Comparison of ENCODE assay signal across 15 cellular contexts in the genomic region with DNA sequence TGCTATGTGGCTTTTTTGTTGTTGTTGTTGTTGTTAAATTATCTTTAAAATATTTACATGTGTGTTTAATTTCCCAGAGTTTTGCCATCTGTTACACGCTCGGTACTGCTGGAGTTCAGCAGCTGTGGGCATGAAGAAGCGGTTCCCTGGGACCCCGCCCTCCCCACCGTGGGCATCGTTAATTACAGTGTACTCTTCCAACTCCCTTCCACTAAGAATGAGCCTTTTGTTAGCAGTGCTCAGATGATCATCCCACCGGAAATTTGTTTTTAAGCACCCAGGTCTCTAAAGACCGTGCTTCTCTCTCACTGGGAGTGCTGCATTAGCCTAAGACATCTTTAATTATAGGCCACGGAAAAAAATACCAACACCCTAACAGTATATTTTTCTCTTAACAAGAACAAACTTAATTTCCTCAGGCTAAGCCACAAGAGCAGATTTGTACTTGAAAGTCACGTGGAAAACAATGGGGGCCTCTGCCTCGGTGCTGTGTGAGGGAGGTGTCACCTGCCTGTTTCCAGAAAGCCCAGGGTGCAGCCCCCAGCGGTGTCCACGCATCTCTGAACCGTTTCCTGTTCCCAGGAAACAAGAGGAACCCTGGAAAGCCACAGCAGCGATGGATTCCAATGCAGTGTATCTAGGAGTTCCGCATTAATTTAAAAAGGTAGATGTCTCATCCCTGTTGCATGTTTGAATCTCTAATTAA.
DNase-seq lines count a peak whose midpoint lies in the region; ATAC-seq lines count a peak whose summit lies in the region.
"Had no signal": no experiment of that assay in that cellular context is flagged by ENCODE, and none has a peak within 500 bp of the region (broad histone marks: within the 10 kb centered on the region; RNA-seq: fewer than 3 reads in every experiment).

No MANE protein-coding gene starts in this region.

- H3K4me1 ChIP-seq in effector memory CD4-positive, alpha-beta T cell (ENCODE audit: control insufficient read depth, insufficient read depth, low read length, poor library complexity, severe bottlenecking) = no peaks in the 10 kb centered on the region

- no peaks in the 10 kb centered on the region for H3K9me3 ChIP-seq in SK-N-MC (ENCODE audit: low read depth, low read length)
- H3K9me3 ChIP-seq in effector memory CD4-positive, alpha-beta T cell (ENCODE audit: control insufficient read depth, low read length) = no peaks in the 10 kb centered on the region
- H3K9me3 ChIP-seq: thoracic aorta had no signal

- DNase-seq in NCI-H1048 (lab: John Stamatoyannopoulos, UW) = peak; percentile 44
- peak; percentile 11 for DNase-seq in NCI-H2081 treated with DMSO at 0.1 percent for 48 hours (lab: John Stamatoyannopoulos, UW)
- no peak for DNase-seq in SK-N-MC (ENCODE audit: low read depth, low spot score)
- peak; percentile 67 for DNase-seq in retina
- DNase-seq in effector memory CD4-positive, alpha-beta T cell = no peak
- DNase-seq: activated naive CD8-positive, alpha-beta T cell treated with anti-CD3 and anti-CD28 coated beads, Interleukin-2, amount 10 ng/mL, durations not matched to agents 7 days and 5 days; IMR-90; NCI-H524 treated with DMSO at 0.1 percent for 48 hours; SW 1271 had no signal

- H3K27ac ChIP-seq in SK-N-MC = no peak overlapping the region
- H3K27ac ChIP-seq in effector memory CD4-positive, alpha-beta T cell (ENCODE audit: insufficient read depth, low read length, poor library complexity, severe bottlenecking) = no peak overlapping the region
- H3K27ac ChIP-seq: BLaER1 treated with 17β-estradiol and CSF1 and Interleukin-3, amounts not matched to agents 10 nM and 100 nM; hepatocyte; thoracic aorta had no signal

- no peaks in the 10 kb centered on the region for H3K36me3 ChIP-seq in SK-N-MC (ENCODE audit: insufficient read depth, low read length)
- no peaks in the 10 kb centered on the region for H3K36me3 ChIP-seq in effector memory CD4-positive, alpha-beta T cell (ENCODE audit: control insufficient read depth, insufficient read depth, low read length)
- H3K36me3 ChIP-seq: thoracic aorta had no signal

- H3K27me3 ChIP-seq in effector memory CD4-positive, alpha-beta T cell (replicated peaks; ENCODE audit: control insufficient read depth, insufficient read depth, low read length, poor library complexity, severe bottlenecking) = no peaks in the 10 kb centered on the region
- H3K27me3 ChIP-seq: BLaER1 treated with 17β-estradiol and CSF1 and Interleukin-3, amounts not matched to agents 10 nM and 100 nM; hepatocyte had no signal

- peak overlapping the region; percentile 3 for H3K9ac ChIP-seq in SK-N-MC (ENCODE audit: insufficient read length)
- H3K9ac ChIP-seq: BLaER1 treated with 17β-estradiol and CSF1 and Interleukin-3, amounts not matched to agents 10 nM and 100 nM had no signal

- H3K4me3 ChIP-seq in SK-N-MC = peak overlapping the region; percentile 23; the same call in 1 of the 2 replicates
- H3K4me3 ChIP-seq in effector memory CD4-positive, alpha-beta T cell (ENCODE audit: insufficient read depth, low read depth, low read length, poor library complexity, severe bottlenecking) = no peak overlapping the region
- H3K4me3 ChIP-seq: BLaER1 treated with 17β-estradiol and CSF1 and Interleukin-3, amounts not matched to agents 10 nM and 100 nM; hepatocyte; smooth muscle cell; thoracic aorta had no signal

- no peak for ATAC-seq in GM19397 (IDR thresholded peaks at IDR 0.05; ENCODE audit: unreplicated experiment)
- ATAC-seq in GM18520 (IDR thresholded peaks at IDR 0.05; ENCODE audit: unreplicated experiment) = no peak

Comparison
In these comparisons a context has a peak if more than half of its experiments do, and no peak if none do; other contexts are left out.
1. DNase-seq: peak in NCI-H1048 (single experiment), NCI-H2081 treated with DMSO at 0.1 percent for 48 hours (single experiment) and retina (single experiment); none in SK-N-MC (single experiment) and effector memory CD4-positive, alpha-beta T cell (0 of 3).